ENCODE assay signal across 1 cellular context in the genomic region with DNA sequence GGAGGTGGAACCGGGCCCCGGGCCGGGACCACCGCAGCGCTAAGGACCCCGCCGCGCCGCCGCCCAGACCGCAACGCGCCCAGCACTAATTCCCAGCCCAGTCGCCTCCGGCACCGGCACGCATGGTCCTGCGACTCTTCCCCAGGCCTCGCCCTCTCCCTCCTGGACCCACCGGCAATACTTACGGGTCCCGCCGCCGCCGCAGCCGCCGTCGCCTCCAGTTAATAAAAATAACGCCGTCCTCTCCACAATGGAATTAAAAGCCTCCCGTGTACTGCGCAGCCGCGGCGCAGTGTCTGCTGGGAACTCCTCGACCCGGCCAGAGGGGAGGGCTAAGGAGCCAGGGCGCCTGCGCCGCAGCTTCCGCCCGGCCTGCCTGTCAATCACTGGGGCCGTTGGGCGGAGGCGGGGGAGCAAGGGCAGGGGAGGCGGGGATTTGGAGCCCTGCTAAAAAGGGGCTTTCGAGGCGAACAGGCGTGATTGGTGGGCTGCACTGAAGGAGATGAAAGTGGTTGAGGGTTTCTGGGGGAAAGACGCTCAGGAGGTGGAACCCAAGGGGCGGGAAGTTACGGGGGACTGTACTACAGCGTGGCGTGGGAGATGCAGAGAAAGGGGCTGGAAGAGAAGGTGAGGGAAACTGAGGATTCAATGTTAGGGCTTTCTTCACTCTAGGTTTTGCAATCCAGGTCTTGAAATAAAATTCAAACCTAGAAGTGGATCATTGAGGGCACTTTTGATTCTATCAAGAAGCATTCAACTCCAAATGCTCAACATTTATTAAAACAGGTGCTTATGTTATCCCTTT.
TF ChIP-seq lines count a peak whose summit lies in the region.

A gene with protein sequence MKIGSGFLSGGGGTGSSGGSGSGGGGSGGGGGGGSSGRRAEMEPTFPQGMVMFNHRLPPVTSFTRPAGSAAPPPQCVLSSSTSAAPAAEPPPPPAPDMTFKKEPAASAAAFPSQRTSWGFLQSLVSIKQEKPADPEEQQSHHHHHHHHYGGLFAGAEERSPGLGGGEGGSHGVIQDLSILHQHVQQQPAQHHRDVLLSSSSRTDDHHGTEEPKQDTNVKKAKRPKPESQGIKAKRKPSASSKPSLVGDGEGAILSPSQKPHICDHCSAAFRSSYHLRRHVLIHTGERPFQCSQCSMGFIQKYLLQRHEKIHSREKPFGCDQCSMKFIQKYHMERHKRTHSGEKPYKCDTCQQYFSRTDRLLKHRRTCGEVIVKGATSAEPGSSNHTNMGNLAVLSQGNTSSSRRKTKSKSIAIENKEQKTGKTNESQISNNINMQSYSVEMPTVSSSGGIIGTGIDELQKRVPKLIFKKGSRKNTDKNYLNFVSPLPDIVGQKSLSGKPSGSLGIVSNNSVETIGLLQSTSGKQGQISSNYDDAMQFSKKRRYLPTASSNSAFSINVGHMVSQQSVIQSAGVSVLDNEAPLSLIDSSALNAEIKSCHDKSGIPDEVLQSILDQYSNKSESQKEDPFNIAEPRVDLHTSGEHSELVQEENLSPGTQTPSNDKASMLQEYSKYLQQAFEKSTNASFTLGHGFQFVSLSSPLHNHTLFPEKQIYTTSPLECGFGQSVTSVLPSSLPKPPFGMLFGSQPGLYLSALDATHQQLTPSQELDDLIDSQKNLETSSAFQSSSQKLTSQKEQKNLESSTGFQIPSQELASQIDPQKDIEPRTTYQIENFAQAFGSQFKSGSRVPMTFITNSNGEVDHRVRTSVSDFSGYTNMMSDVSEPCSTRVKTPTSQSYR (minus strand): TSS at position 276 of the 805 bp plus-strand sequence. CDS start 331 bp downstream, outside the sequence.

TF ChIP-seq in K562, 482 proteins besides CTCF, POLR2A, EP300 and RAD21 (continued from another document):
- TF ChIP-seq, protein P1, sequence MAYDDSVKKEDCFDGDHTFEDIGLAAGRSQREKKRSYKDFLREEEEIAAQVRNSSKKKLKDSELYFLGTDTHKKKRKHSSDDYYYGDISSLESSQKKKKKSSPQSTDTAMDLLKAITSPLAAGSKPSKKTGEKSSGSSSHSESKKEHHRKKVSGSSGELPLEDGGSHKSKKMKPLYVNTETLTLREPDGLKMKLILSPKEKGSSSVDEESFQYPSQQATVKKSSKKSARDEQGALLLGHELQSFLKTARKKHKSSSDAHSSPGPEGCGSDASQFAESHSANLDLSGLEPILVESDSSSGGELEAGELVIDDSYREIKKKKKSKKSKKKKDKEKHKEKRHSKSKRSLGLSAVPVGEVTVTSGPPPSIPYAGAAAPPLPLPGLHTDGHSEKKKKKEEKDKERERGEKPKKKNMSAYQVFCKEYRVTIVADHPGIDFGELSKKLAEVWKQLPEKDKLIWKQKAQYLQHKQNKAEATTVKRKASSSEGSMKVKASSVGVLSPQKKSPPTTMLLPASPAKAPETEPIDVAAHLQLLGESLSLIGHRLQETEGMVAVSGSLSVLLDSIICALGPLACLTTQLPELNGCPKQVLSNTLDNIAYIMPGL (CRISPR knock-in tag; IDR thresholded peaks at IDR 0.05): 0 out of 2 replicates have a peak, but pooled peaks have one; percentile 43
- TF ChIP-seq, protein P2, sequence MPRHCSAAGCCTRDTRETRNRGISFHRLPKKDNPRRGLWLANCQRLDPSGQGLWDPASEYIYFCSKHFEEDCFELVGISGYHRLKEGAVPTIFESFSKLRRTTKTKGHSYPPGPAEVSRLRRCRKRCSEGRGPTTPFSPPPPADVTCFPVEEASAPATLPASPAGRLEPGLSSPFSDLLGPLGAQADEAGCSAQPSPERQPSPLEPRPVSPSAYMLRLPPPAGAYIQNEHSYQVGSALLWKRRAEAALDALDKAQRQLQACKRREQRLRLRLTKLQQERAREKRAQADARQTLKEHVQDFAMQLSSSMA (CRISPR knock-in tag; IDR thresholded peaks at IDR 0.05): no peak
- TF ChIP-seq LEF1 (IDR thresholded peaks at IDR 0.05): peak; percentile 62; the same call in 1 of the 2 replicates
- no peak for TF ChIP-seq MCM5 (IDR thresholded peaks at IDR 0.05; ENCODE audit: low read depth)
- peak; percentile 62 for TF ChIP-seq MYNN (IDR thresholded peaks at IDR 0.05)
- TF ChIP-seq MYNN (CRISPR knock-in tag; IDR thresholded peaks at IDR 0.05): no peak
- no peak for TF ChIP-seq SPI1 (IDR thresholded peaks at IDR 0.05; ENCODE audit: borderline replicate concordance, low read depth, low read length)
- TF ChIP-seq CHD1 (IDR thresholded peaks at IDR 0.05; ENCODE audit: low read length): peak; percentile 50
- no peak for TF ChIP-seq NFYB (IDR thresholded peaks at IDR 0.05; ENCODE audit: extremely low read depth, insufficient read length)
- TF ChIP-seq ILK (tag; IDR thresholded peaks at IDR 0.05; ENCODE audit: borderline replicate concordance, low read depth): no peak
- no peak for TF ChIP-seq RHOXF2B (CRISPR knock-in tag; conservative IDR thresholded peaks at IDR 0.05)
- TF ChIP-seq, protein P3, sequence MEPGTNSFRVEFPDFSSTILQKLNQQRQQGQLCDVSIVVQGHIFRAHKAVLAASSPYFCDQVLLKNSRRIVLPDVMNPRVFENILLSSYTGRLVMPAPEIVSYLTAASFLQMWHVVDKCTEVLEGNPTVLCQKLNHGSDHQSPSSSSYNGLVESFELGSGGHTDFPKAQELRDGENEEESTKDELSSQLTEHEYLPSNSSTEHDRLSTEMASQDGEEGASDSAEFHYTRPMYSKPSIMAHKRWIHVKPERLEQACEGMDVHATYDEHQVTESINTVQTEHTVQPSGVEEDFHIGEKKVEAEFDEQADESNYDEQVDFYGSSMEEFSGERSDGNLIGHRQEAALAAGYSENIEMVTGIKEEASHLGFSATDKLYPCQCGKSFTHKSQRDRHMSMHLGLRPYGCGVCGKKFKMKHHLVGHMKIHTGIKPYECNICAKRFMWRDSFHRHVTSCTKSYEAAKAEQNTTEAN (CRISPR knock-in tag; IDR thresholded peaks at IDR 0.05): no peak
- TF ChIP-seq SMAD4 (CRISPR knock-in tag; conservative IDR thresholded peaks at IDR 0.05): no peak
- TF ChIP-seq KLF13 (tag; IDR thresholded peaks at IDR 0.05; ENCODE audit: borderline replicate concordance, low read depth): no peak
- TF ChIP-seq, protein P4, sequence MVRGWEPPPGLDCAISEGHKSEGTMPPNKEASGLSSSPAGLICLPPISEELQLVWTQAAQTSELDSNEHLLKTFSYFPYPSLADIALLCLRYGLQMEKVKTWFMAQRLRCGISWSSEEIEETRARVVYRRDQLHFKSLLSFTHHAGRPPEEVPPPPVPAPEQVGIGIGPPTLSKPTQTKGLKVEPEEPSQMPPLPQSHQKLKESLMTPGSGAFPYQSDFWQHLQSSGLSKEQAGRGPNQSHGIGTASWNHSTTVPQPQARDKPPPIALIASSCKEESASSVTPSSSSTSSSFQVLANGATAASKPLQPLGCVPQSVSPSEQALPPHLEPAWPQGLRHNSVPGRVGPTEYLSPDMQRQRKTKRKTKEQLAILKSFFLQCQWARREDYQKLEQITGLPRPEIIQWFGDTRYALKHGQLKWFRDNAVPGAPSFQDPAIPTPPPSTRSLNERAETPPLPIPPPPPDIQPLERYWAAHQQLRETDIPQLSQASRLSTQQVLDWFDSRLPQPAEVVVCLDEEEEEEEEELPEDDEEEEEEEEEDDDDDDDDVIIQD (CRISPR knock-in tag; IDR thresholded peaks at IDR 0.05): no peak
- TF ChIP-seq MEF2D (tag; conservative IDR thresholded peaks at IDR 0.05; ENCODE audit: low read depth): no peak
- TF ChIP-seq, protein P5, sequence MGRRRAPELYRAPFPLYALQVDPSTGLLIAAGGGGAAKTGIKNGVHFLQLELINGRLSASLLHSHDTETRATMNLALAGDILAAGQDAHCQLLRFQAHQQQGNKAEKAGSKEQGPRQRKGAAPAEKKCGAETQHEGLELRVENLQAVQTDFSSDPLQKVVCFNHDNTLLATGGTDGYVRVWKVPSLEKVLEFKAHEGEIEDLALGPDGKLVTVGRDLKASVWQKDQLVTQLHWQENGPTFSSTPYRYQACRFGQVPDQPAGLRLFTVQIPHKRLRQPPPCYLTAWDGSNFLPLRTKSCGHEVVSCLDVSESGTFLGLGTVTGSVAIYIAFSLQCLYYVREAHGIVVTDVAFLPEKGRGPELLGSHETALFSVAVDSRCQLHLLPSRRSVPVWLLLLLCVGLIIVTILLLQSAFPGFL (CRISPR knock-in tag; IDR thresholded peaks at IDR 0.05): no peak
- no peak for TF ChIP-seq NR3C1 (CRISPR knock-in tag; IDR thresholded peaks at IDR 0.05)
- TF ChIP-seq MCM7 (IDR thresholded peaks at IDR 0.05): 0 out of 4 replicates have a peak, but pooled peaks of 1 of the 2 experiments have one; percentile 43
- no peak for TF ChIP-seq HDAC8 (tag; IDR thresholded peaks at IDR 0.05)
- TF ChIP-seq SMC3 (conservative IDR thresholded peaks at IDR 0.05; ENCODE audit: insufficient read depth, low read depth, low read length): no peak
- no peak for TF ChIP-seq ZNF316 (IDR thresholded peaks at IDR 0.05)
- TF ChIP-seq, protein P6, sequence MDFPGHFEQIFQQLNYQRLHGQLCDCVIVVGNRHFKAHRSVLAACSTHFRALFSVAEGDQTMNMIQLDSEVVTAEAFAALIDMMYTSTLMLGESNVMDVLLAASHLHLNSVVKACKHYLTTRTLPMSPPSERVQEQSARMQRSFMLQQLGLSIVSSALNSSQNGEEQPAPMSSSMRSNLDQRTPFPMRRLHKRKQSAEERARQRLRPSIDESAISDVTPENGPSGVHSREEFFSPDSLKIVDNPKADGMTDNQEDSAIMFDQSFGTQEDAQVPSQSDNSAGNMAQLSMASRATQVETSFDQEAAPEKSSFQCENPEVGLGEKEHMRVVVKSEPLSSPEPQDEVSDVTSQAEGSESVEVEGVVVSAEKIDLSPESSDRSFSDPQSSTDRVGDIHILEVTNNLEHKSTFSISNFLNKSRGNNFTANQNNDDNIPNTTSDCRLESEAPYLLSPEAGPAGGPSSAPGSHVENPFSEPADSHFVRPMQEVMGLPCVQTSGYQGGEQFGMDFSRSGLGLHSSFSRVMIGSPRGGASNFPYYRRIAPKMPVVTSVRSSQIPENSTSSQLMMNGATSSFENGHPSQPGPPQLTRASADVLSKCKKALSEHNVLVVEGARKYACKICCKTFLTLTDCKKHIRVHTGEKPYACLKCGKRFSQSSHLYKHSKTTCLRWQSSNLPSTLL (IDR thresholded peaks at IDR 0.05): no peak
- no peak for TF ChIP-seq ETV1 (tag; conservative IDR thresholded peaks at IDR 0.05; ENCODE audit: low read depth)
- TF ChIP-seq, protein P7, sequence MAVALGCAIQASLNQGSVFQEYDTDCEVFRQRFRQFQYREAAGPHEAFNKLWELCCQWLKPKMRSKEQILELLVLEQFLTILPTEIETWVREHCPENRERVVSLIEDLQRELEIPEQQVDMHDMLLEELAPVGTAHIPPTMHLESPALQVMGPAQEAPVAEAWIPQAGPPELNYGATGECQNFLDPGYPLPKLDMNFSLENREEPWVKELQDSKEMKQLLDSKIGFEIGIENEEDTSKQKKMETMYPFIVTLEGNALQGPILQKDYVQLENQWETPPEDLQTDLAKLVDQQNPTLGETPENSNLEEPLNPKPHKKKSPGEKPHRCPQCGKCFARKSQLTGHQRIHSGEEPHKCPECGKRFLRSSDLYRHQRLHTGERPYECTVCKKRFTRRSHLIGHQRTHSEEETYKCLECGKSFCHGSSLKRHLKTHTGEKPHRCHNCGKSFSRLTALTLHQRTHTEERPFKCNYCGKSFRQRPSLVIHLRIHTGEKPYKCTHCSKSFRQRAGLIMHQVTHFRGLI (CRISPR knock-in tag; IDR thresholded peaks at IDR 0.05): no peak
- TF ChIP-seq, protein P8, sequence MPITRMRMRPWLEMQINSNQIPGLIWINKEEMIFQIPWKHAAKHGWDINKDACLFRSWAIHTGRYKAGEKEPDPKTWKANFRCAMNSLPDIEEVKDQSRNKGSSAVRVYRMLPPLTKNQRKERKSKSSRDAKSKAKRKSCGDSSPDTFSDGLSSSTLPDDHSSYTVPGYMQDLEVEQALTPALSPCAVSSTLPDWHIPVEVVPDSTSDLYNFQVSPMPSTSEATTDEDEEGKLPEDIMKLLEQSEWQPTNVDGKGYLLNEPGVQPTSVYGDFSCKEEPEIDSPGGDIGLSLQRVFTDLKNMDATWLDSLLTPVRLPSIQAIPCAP (CRISPR knock-in tag; IDR thresholded peaks at IDR 0.05; ENCODE audit: borderline replicate concordance): no peak
